ENCODE assay signal across 14 cellular contexts in the genomic region with DNA sequence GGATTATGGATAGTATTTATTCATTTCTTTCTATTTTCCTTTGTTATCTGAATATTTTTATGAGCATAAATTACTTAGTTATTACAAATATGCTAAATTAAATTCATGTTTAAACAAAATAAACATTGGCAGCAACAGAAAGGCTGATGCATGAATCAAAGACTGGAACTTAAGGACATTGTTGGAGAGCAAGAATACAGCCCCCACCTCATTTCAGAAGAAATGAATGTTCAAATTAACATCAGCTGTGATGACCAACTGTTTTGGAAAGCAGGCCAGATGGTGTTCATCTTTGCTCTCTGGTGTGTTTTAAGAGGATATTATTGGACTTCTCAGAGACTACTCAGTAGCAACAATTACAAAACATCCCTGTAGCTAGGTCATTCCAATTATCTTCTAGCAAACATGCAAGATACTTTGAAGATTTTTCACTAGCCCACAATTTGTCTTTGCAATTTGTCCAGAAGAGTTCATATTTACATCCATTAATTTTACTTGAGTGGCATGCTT.
"Had no signal": no experiment of that assay in that cellular context is flagged by ENCODE, and none has a peak within 500 bp of the region (broad histone marks: within the 10 kb centered on the region; RNA-seq: fewer than 3 reads in every experiment).

No MANE protein-coding gene starts in this region.

- H3K4me1 ChIP-seq: heart left ventricle had no signal

- H3K4me3 ChIP-seq: heart left ventricle, tibial nerve had no signal

- H3K27ac ChIP-seq: heart left ventricle, tibial nerve, WERI-Rb-1 had no signal

- ATAC-seq: activated CD8-positive, alpha-beta memory T cell treated with anti-CD3 and anti-CD28 coated beads, Interleukin-2, amount 10 ng/mL, durations not matched to agents 7 days and 5 days; heart left ventricle; right cardiac atrium had no signal

- H3K9me3 ChIP-seq: heart left ventricle, tibial nerve had no signal

- DNase-seq: activated CD4-positive, alpha-beta memory T cell treated with anti-CD3 and anti-CD28 coated beads for 36 hours; activated CD8-positive, alpha-beta memory T cell treated with anti-CD3 and anti-CD28 coated beads, Interleukin-2, amount 10 ng/mL, durations not matched to agents 7 days and 5 days; activated naive CD4-positive, alpha-beta T cell treated with anti-CD3 and anti-CD28 coated beads for 36 hours; activated T-cell treated with anti-CD3 and anti-CD28 coated beads, Interleukin-2, amount 50 U/mL, for 1 hour; heart left ventricle; nephron progenitor cell; right cardiac atrium; small intestine; stimulated activated CD4-positive, alpha-beta T cell treated with anti-CD3 and anti-CD28 coated beads, Interleukin-4, amount 100 ng/mL, for 4 hours; stimulated activated CD8-positive, alpha-beta memory T cell treated with anti-CD3 and anti-CD28 coated beads, Interleukin-4, amount 100 ng/mL, for 48 hours; stimulated activated naive CD4-positive, alpha-beta T cell treated with Interleukin-2 at 50 U/mL for 16 hours; substantia nigra; WERI-Rb-1 had no signal

- H3K27me3 ChIP-seq: heart left ventricle, tibial nerve had no signal

- H3K36me3 ChIP-seq: heart left ventricle, tibial nerve, WERI-Rb-1 had no signal
